Comparison of ENCODE assay signal across 12 cellular contexts in genomic region chr11:102157219-102157618, GRCh38. TPM values are rescaled to one million over a fixed set of nuclear protein-coding genes. Genes with fewer than 3 reads are reported as not detected.
DNase-seq lines count a peak whose midpoint lies in the region; ATAC-seq and TF ChIP-seq lines count a peak whose summit lies in the region.
"Had no signal": no experiment of that assay in that cellular context is flagged by ENCODE, and none has a peak within 500 bp of the region (broad histone marks: within the 10 kb centered on the region; RNA-seq: fewer than 3 reads in every experiment).

No MANE protein-coding gene starts in this region.

- no peaks in the 10 kb centered on the region for H3K27me3 ChIP-seq in HAP-1 (ENCODE audit: low read depth)
- no peaks in the 10 kb centered on the region for H3K27me3 ChIP-seq in sigmoid colon
- H3K27me3 ChIP-seq: upper lobe of left lung had no signal

- intact Hi-C loops in left cardiac atrium (cut with DNase I) (no loop called here), sigmoid colon (cut with DNase I) (loop anchor here (5.0 kb wide), 1 partner anchor 45 kb away; the partner anchor contains the start of gene YAP1)

- H3K4me1 ChIP-seq in HAP-1 (peaks cover 20% of the 10 kb centered on the region), sigmoid colon (peaks cover 0 to 68% (median 44%) of the 10 kb centered on the region in 4 donors)

- H3K4me3 ChIP-seq in HAP-1 (no peak overlapping the region), sigmoid colon (no peak overlapping the region)
- H3K4me3 ChIP-seq: upper lobe of left lung had no signal

- in situ Hi-C loops in HAP-1 (cut with MboI; ENCODE audit: low sequenced_read_pairs) = no loop called here

- H3K9me3 ChIP-seq in HAP-1 (no peaks in the 10 kb centered on the region), sigmoid colon (no peaks in the 10 kb centered on the region)
- H3K9me3 ChIP-seq: upper lobe of left lung had no signal

- peak; percentile 94 to 95 for ATAC-seq in left cardiac atrium
- ATAC-seq in GM19328 (IDR thresholded peaks at IDR 0.05; ENCODE audit: unreplicated experiment) = no peak
- no peak for ATAC-seq in GM21786 (IDR thresholded peaks at IDR 0.05; ENCODE audit: unreplicated experiment)

- H3K27ac ChIP-seq in sigmoid colon (no peak overlapping the region), caudate nucleus (ENCODE audit: low read depth, low read length) (no peak overlapping the region)

- TF ChIP-seq EP300 in sigmoid colon (IDR thresholded peaks at IDR 0.05) = no peak

- DNase-seq in HAP-1 (ENCODE audit: low spot score in 2 of 2) (peak; percentile 26 to 50), amniotic epithelial cell (ENCODE audit: low read depth) (peak; percentile 91), left cardiac atrium (peak; percentile 77), sigmoid colon (peak; percentile 76), superior temporal gyrus (ENCODE audit: extremely low spot score) (no peak), caudate nucleus (lab: John Stamatoyannopoulos, UW) (no peak)
- DNase-seq: activated CD8-positive, alpha-beta memory T cell treated with anti-CD3 and anti-CD28 coated beads for 24 hours; cerebellar nuclear complex; RPMI8226 had no signal

- H3K36me3 ChIP-seq in HAP-1 (replicated peaks) (no peaks in the 10 kb centered on the region), sigmoid colon (no peaks in the 10 kb centered on the region)
- H3K36me3 ChIP-seq: upper lobe of left lung had no signal

- no peak for TF ChIP-seq CTCF in sigmoid colon (IDR thresholded peaks at IDR 0.05)

- no peak for TF ChIP-seq POLR2A in sigmoid colon (IDR thresholded peaks at IDR 0.05)

- 11 to 38% methylated on average over 2 of the region's 2 CpGs for WGBS in sigmoid colon, 2 donors

RNA-seq across cellular contexts. Expression of gene YAP1, which starts 47.0 kb away (rescaled TPM):
- total RNA-seq in left cardiac atrium = 10 to 100 TPM; 59.1 to 67.5 TPM
- 100 to 1,000 TPM; 159 to 239 (median 186) TPM for total RNA-seq in sigmoid colon
- polyA plus RNA-seq in sigmoid colon = 10 to 100 TPM; 12.0 to 21.1 (median 13.9) TPM

Comparison
In these comparisons a context has a peak if more than half of its experiments do, and no peak if none do; other contexts are left out.
1. DNase-seq: peak in HAP-1 (2 of 2), amniotic epithelial cell (single experiment), left cardiac atrium (single experiment) and sigmoid colon (single experiment); none in superior temporal gyrus (single experiment) and caudate nucleus (0 of 61).
2. ATAC-seq: peak in left cardiac atrium (2 of 2); none in GM19328 (single experiment) and GM21786 (single experiment).